8 cellular contexts compared by ENCODE assay signal in genomic region chr17:1516403-1517161, GRCh38. TPM values are rescaled to one million over a fixed set of nuclear protein-coding genes. Genes with fewer than 3 reads are reported as not detected.
A peak's percentile ranks its signal among the peaks of the same experiment; 100 is the strongest.
DNase-seq lines count a peak whose midpoint lies in the region; ATAC-seq and TF ChIP-seq lines count a peak whose summit lies in the region.

Gene INPP5K (minus strand): TSS chr17:1516612. CDS start chr17:1516499, 113 bp downstream.

- peaks cover 7% of the 10 kb centered on the region for H3K4me1 ChIP-seq in GM23338 (ENCODE audit: insufficient read depth)
- H3K4me1 ChIP-seq in fibroblast of lung (ENCODE audit: control insufficient read depth, extremely low read depth, insufficient read depth, low read length), result peaks cover 7% of the 10 kb centered on the region

- H4K20me1 ChIP-seq in GM23338 (replicated peaks; ENCODE audit: insufficient read depth) (no peaks in the 10 kb centered on the region), fibroblast of lung (ENCODE audit: control insufficient read depth, extremely low read depth, insufficient read depth, low read length) (no peaks in the 10 kb centered on the region)

- peaks cover 5% of the 10 kb centered on the region for H3K27me3 Mint-ChIP-seq in GM23338 (ENCODE audit: insufficient read depth, low read depth, poor library complexity)
- H3K27me3 Mint-ChIP-seq in activated T-helper 17 cell treated with anti-CD3 and anti-CD28 coated beads, Interleukin-2, amount 50 U/mL, for 72 hours, result no peaks in the 10 kb centered on the region
- H3K27me3 Mint-ChIP-seq in naive thymus-derived CD8-positive, alpha-beta T cell, result no peaks in the 10 kb centered on the region

- no peaks in the 10 kb centered on the region for H3K9me2 ChIP-seq in GM23338 (ENCODE audit: insufficient read depth)

- H2AFZ ChIP-seq in GM23338 (peak within 1 kb of the TSS; percentile 90), fibroblast of lung (ENCODE audit: low read length) (peak within 1 kb of the TSS; percentile 74)

- POLR2A ChIA-PET in naive thymus-derived CD8-positive, alpha-beta T cell (lab: Charles Lee), result interaction anchor here (0.5 to 3.8 kb wide), 28 partner anchors 10 to 313 kb away, joined by 3 to 38 read pairs (median 4); partner anchors contain the start of genes CRK, MYO1C, PITPNA and RPA1

- H3K4me2 ChIP-seq in GM23338 (peak within 1 kb of the TSS; percentile 86), fibroblast of lung (ENCODE audit: extremely low read depth, insufficient read depth, low read length) (peak within 1 kb of the TSS; percentile 95)

- no peaks in the 10 kb centered on the region for H3K9me3 Mint-ChIP-seq in GM23338
- H3K9me3 Mint-ChIP-seq in activated T-helper 17 cell treated with anti-CD3 and anti-CD28 coated beads, Interleukin-2, amount 50 U/mL, for 72 hours, result no peaks in the 10 kb centered on the region
- H3K9me3 Mint-ChIP-seq in naive thymus-derived CD8-positive, alpha-beta T cell, result no peaks in the 10 kb centered on the region

- peaks cover 6% of the 10 kb centered on the region; the same call in 1 of the 3 replicates for H3K36me3 Mint-ChIP-seq in GM23338 (ENCODE audit: low read depth)
- H3K36me3 Mint-ChIP-seq in activated T-helper 17 cell treated with anti-CD3 and anti-CD28 coated beads, Interleukin-2, amount 50 U/mL, for 72 hours (ENCODE audit: low read depth), result peaks cover 42% of the 10 kb centered on the region
- peaks cover 0 to 35% (median 8%) of the 10 kb centered on the region in 3 donors for H3K36me3 Mint-ChIP-seq in naive thymus-derived CD8-positive, alpha-beta T cell

- H3K27ac ChIP-seq in GM23338 (ENCODE audit: low read depth) (peak within 1 kb of the TSS; percentile 79), fibroblast of lung (ENCODE audit: insufficient read depth, low read length) (peak within 1 kb of the TSS; percentile 88)

- H3K4me3 ChIP-seq in GM23338 (peak within 1 kb of the TSS; percentile 97), fibroblast of lung (replicated peaks in 1 of 4; ENCODE audit: control extremely low read depth in 1 of 4, insufficient read depth in 1 of 4, low read depth in 3 of 4, low read length in 4 of 4) (peak within 1 kb of the TSS; percentile 89 to 98 (median 94))

- H3K4me3 Mint-ChIP-seq in GM23338, result peak within 1 kb of the TSS; percentile 88
- peak within 1 kb of the TSS; percentile 84 for H3K4me3 Mint-ChIP-seq in activated T-helper 17 cell treated with anti-CD3 and anti-CD28 coated beads, Interleukin-2, amount 50 U/mL, for 72 hours
- peak within 1 kb of the TSS; percentile 81 to 94 (median 91) for H3K4me3 Mint-ChIP-seq in naive thymus-derived CD8-positive, alpha-beta T cell

- H3K4me1 Mint-ChIP-seq in GM23338, result peaks cover 12% of the 10 kb centered on the region; the same call in 2 of the 3 replicates
- H3K4me1 Mint-ChIP-seq in activated T-helper 17 cell treated with anti-CD3 and anti-CD28 coated beads, Interleukin-2, amount 50 U/mL, for 72 hours, result peaks cover 16% of the 10 kb centered on the region
- peaks cover 12 to 36% (median 21%) of the 10 kb centered on the region in 4 donors for H3K4me1 Mint-ChIP-seq in naive thymus-derived CD8-positive, alpha-beta T cell

- H3K27ac Mint-ChIP-seq in GM23338, result peak within 1 kb of the TSS; percentile 91
- H3K27ac Mint-ChIP-seq in activated T-helper 17 cell treated with anti-CD3 and anti-CD28 coated beads, Interleukin-2, amount 50 U/mL, for 72 hours, result peak within 1 kb of the TSS; percentile 85
- peak within 1 kb of the TSS; percentile 82 to 95 (median 93) for H3K27ac Mint-ChIP-seq in naive thymus-derived CD8-positive, alpha-beta T cell

- H3K79me2 ChIP-seq in GM23338 (replicated peaks; ENCODE audit: insufficient read depth) (peaks cover 13% of the 10 kb centered on the region), fibroblast of lung (ENCODE audit: control insufficient read depth, insufficient read depth, low read length) (peaks cover 3% of the 10 kb centered on the region)

- DNase-seq in EL, result peak; percentile 98
- peak; percentile 95 for DNase-seq in GM23338 (ENCODE audit: low spot score)
- peak; percentile 96 for DNase-seq in LHCN-M2 (ENCODE audit: low read depth)
- peak; percentile 96 for DNase-seq in RPMI8226
- DNase-seq in fibroblast of lung (ENCODE audit: low read depth in 2 of 2), result peak; percentile 97 to 98
- peak; percentile 88 to 99 (median 98) for DNase-seq in naive thymus-derived CD8-positive, alpha-beta T cell
- DNase-seq in stimulated activated naive CD4-positive, alpha-beta T cell (lab: John Stamatoyannopoulos, UW), result peak; percentile 94 to 98 (median 96)

- no peaks in the 10 kb centered on the region for H3K27me3 ChIP-seq in GM23338 (ENCODE audit: insufficient read depth)
- H3K27me3 ChIP-seq in fibroblast of lung (ENCODE audit: control insufficient read depth, insufficient read depth, low read length), result no peaks in the 10 kb centered on the region

- peaks cover 19% of the 10 kb centered on the region for H3F3A ChIP-seq in GM23338 (replicated peaks; ENCODE audit: low read depth)

- no peaks in the 10 kb centered on the region for H3K9me3 ChIP-seq in fibroblast of lung (ENCODE audit: control insufficient read depth, insufficient read depth, low read depth, low read length)

- ATAC-seq in GM23338, result peak; percentile 93
- peak; percentile 98 for ATAC-seq in activated T-helper 17 cell treated with anti-CD3 and anti-CD28 coated beads, Interleukin-2, amount 50 U/mL, for 72 hours (replicated peaks)
- peak; percentile 89 to 93 for ATAC-seq in naive thymus-derived CD8-positive, alpha-beta T cell

- peak within 1 kb of the TSS; percentile 92 for H3K9ac ChIP-seq in fibroblast of lung (ENCODE audit: insufficient read depth, low read length)

- TF ChIP-seq CTCF in GM23338 (conservative IDR thresholded peaks at IDR 0.05; ENCODE audit: low read depth in 2 of 2) (no peak), fibroblast of lung (conservative IDR thresholded peaks at IDR 0.05 in 1 of 2, IDR thresholded peaks at IDR 0.05 in 1 of 2; ENCODE audit: low read depth in 1 of 2, low read length in 2 of 2) (peak in 1 of 2 donors; percentile 3)

- H3K36me3 ChIP-seq in GM23338 (ENCODE audit: insufficient read depth) (no peaks in the 10 kb centered on the region; the same call in 1 of the 2 replicates), fibroblast of lung (ENCODE audit: control insufficient read depth, insufficient read depth, low read length) (peaks cover 8% of the 10 kb centered on the region)

TF ChIP-seq in GM23338, 12 proteins besides CTCF, POLR2A, EP300 and RAD21 (continues in another document):
- TF ChIP-seq, protein P1, sequence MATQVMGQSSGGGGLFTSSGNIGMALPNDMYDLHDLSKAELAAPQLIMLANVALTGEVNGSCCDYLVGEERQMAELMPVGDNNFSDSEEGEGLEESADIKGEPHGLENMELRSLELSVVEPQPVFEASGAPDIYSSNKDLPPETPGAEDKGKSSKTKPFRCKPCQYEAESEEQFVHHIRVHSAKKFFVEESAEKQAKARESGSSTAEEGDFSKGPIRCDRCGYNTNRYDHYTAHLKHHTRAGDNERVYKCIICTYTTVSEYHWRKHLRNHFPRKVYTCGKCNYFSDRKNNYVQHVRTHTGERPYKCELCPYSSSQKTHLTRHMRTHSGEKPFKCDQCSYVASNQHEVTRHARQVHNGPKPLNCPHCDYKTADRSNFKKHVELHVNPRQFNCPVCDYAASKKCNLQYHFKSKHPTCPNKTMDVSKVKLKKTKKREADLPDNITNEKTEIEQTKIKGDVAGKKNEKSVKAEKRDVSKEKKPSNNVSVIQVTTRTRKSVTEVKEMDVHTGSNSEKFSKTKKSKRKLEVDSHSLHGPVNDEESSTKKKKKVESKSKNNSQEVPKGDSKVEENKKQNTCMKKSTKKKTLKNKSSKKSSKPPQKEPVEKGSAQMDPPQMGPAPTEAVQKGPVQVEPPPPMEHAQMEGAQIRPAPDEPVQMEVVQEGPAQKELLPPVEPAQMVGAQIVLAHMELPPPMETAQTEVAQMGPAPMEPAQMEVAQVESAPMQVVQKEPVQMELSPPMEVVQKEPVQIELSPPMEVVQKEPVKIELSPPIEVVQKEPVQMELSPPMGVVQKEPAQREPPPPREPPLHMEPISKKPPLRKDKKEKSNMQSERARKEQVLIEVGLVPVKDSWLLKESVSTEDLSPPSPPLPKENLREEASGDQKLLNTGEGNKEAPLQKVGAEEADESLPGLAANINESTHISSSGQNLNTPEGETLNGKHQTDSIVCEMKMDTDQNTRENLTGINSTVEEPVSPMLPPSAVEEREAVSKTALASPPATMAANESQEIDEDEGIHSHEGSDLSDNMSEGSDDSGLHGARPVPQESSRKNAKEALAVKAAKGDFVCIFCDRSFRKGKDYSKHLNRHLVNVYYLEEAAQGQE (IDR thresholded peaks at IDR 0.05; ENCODE audit: unreplicated experiment), result no peak
- TF ChIP-seq JUNB (IDR thresholded peaks at IDR 0.05; ENCODE audit: unreplicated experiment) (no peak), NANOG (IDR thresholded peaks at IDR 0.05; ENCODE audit: borderline replicate concordance) (no peak), EZH2 (IDR thresholded peaks at IDR 0.05; ENCODE audit: low read depth, unreplicated experiment) (no peak), EZH2phosphoT487 (IDR thresholded peaks at IDR 0.05; ENCODE audit: unreplicated experiment) (no peak)

RNA-seq across cellular contexts. Expression of gene INPP5K, which starts in this region (rescaled TPM):
- 22.5 and 29.7 TPM in 2 replicates for total RNA-seq in GM23338 (2014; rRNA removed; shearing (Covaris generic))
- polyA plus RNA-seq in GM23338 (2016; fragmentation: Nextera tagmentation; extraction: Ambion mirVana) (8.4 TPM in 2 replicates), fibroblast of lung (18.6 and 21.0 TPM in 2 replicates)
- total RNA-seq in LHCN-M2 (2014; rRNA removed) (27.3 and 30.1 TPM in 2 replicates), fibroblast of lung (32.1 and 34.5 TPM in 2 replicates)
- 20.0 TPM for polyA plus RNA-seq in LHCN-M2 (2012)
- 10 to 100 TPM; 29.9 to 30.4 TPM for total RNA-seq in activated T-helper 17 cell treated with anti-CD3 and anti-CD28 coated beads, Interleukin-2, amount 50 U/mL, for 72 hours
- polyA plus RNA-seq in fibroblast of lung (2012), result 19.6 and 21.9 TPM in 2 replicates
- polyA minus RNA-seq in fibroblast of lung (ENCODE audit: low replicate concordance), result 51.3 and 54.5 TPM in 2 replicates
- total RNA-seq in naive thymus-derived CD8-positive, alpha-beta T cell, result 10 to 100 TPM; 92.3 to 93.8 TPM
- 10 to 100 TPM; 62.0 to 75.4 (median 70.5) TPM for polyA plus RNA-seq in naive thymus-derived CD8-positive, alpha-beta T cell

Comparison
In these comparisons a context has a peak if more than half of its experiments do, and no peak if none do; other contexts are left out.
1. Peak in every context shown above with its lines: DNase-seq, ATAC-seq, H3K4me3 ChIP-seq and H3K27ac ChIP-seq.